1 cellular context compared by ENCODE assay signal in the genomic region with DNA sequence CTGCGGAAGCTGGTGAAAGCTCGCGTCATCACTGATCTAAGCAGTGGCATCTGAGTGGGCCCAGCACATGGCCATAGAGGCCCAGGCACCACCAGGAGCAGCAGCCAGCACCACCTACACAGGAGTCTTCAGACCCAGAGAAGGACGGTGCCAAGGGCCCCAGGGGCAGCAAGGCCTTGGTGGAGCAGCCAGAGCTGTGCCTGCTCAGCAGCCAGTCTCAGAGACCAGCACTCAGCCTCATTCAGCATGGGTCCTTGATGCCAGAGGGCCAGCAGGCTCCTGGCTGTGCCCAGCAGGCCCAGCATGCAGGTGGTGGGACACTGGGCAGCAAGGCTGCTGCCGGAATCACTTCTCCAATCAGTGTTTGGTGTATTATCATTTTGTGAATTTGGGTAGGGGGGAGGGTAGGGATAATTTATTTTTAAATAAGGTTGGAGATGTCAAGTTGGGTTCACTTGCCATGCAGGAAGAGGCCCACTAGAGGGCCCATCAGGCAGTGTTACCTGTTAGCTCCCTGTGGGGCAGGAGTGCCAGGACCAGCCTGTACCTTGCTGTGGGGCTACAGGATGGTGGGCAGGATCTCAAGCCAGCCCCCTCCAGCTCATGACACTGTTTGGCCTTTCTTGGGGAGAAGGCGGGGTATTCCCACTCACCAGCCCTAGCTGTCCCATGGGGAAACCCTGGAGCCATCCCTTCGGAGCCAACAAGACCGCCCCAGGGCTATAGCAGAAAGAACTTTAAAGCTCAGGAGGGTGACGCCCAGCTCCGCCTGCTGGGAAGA.
TF ChIP-seq lines count a peak whose summit lies in the region.

No MANE protein-coding gene starts in this region.

TF ChIP-seq in GM12878, 131 proteins besides CTCF, POLR2A, EP300 and RAD21:
- TF ChIP-seq SMC3 (IDR thresholded peaks at IDR 0.05; ENCODE audit: borderline replicate concordance, low read length) (peak; percentile 47; the same call in 1 of the 2 replicates), LARP7 (IDR thresholded peaks at IDR 0.05) (no peak)
